1 cellular context compared by ENCODE assay signal in genomic region chr10:132005147-132005546, GRCh38.
TF ChIP-seq lines count a peak whose summit lies in the region.

No MANE protein-coding gene starts in this region.

TF ChIP-seq in H1, 55 proteins besides CTCF, POLR2A, EP300 and RAD21:
- TF ChIP-seq TAF1 (IDR thresholded peaks at IDR 0.05; ENCODE audit: low read depth, low read length) (no peak), HDAC6 (IDR thresholded peaks at IDR 0.05; ENCODE audit: low read depth, low read length) (no peak), SIRT6 (IDR thresholded peaks at IDR 0.05; ENCODE audit: low read length) (no peak), CHD1 (IDR thresholded peaks at IDR 0.05; ENCODE audit: low read depth, low read length) (no peak), KDM4A (IDR thresholded peaks at IDR 0.05; ENCODE audit: low read depth, low read length, severe bottlenecking) (no peak), BACH1 (IDR thresholded peaks at IDR 0.05; ENCODE audit: low read length) (no peak), SUZ12 (IDR thresholded peaks at IDR 0.05; ENCODE audit: low read length) (no peak), POU5F1 (IDR thresholded peaks at IDR 0.05; ENCODE audit: low read depth, low read length) (no peak), CHD7 (IDR thresholded peaks at IDR 0.05; ENCODE audit: insufficient replicate concordance, low read length) (no peak), TEAD4 (IDR thresholded peaks at IDR 0.05; ENCODE audit: low read depth, low read length) (no peak), SAP30 (IDR thresholded peaks at IDR 0.05; ENCODE audit: insufficient read depth, insufficient replicate concordance, low read length) (no peak), HDAC2 (IDR thresholded peaks at IDR 0.05; ENCODE audit: borderline replicate concordance in 1 of 2, low read depth in 2 of 2, low read length in 2 of 2) (no peak), SP2 (IDR thresholded peaks at IDR 0.05; ENCODE audit: low read length) (no peak), CTBP2 (IDR thresholded peaks at IDR 0.05; ENCODE audit: borderline replicate concordance, insufficient read depth, insufficient read length, low read length) (no peak)
